Comparison of ENCODE assay signal across 20 cellular contexts in the genomic region with DNA sequence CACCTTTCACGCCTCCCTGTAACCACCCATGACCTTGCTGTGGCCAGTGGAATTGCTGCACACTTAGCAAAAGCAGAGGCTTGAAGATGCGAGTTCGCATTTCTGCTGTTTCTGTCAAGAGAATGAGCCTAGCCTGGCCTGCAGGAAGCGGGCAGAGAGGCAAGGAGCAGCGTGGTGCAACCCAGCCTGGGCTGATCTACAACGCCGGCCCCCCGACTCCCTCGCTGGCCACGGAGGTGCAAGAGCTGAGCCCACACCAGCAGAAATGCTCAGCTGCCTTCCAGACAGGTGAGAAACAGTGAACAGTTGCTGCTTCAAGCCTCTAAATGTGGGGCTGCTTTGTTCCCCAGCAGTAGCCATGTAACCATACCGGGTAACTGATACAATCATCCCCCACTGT.
DNase-seq lines count a peak whose midpoint lies in the region; ATAC-seq and TF ChIP-seq lines count a peak whose summit lies in the region.
"Had no signal": no experiment of that assay in that cellular context is flagged by ENCODE, and none has a peak within 500 bp of the region (broad histone marks: within the 10 kb centered on the region; RNA-seq: fewer than 3 reads in every experiment).

No MANE protein-coding gene starts in this region.

- no peak overlapping the region for H2AFZ ChIP-seq in trophoblast cell (ENCODE audit: insufficient read depth, low read length, poor library complexity)

- peaks cover 29% of the 10 kb centered on the region for H3K9me3 Mint-ChIP-seq in glutamatergic neuron (ENCODE audit: unreplicated experiment)
- H3K9me3 Mint-ChIP-seq: activated T-cell treated with anti-CD3 and anti-CD28 coated beads, Interleukin-2, amount 50 U/mL, for 72 hours; WTC11 had no signal

- no peak overlapping the region for H3K14ac ChIP-seq in trophoblast cell (ENCODE audit: low read length)

- H3K4me1 ChIP-seq in heart right ventricle (peaks cover 22 to 51% (median 45%) of the 10 kb centered on the region in 9 donors), trophoblast cell (ENCODE audit: control insufficient read depth in 1 of 2, insufficient read depth in 2 of 2, low read length in 2 of 2) (peaks cover 5% of the 10 kb centered on the region in 2 experiments)

- no peak overlapping the region for H3K4ac ChIP-seq in trophoblast cell (ENCODE audit: low read depth, low read length)

- H4K91ac ChIP-seq in trophoblast cell (ENCODE audit: low read depth, low read length) = no peak overlapping the region

- no peak overlapping the region for H2BK12ac ChIP-seq in trophoblast cell (ENCODE audit: low read length)

- H4K12ac ChIP-seq in trophoblast cell (ENCODE audit: low read depth, low read length) = no peak overlapping the region

- H3K4me1 Mint-ChIP-seq in glutamatergic neuron (ENCODE audit: low read depth, unreplicated experiment) = peaks cover 46% of the 10 kb centered on the region

- H3K79me1 ChIP-seq in trophoblast cell (ENCODE audit: low read length) = no peaks in the 10 kb centered on the region

- peaks cover 22% of the 10 kb centered on the region for H3K27me3 Mint-ChIP-seq in glutamatergic neuron (ENCODE audit: unreplicated experiment)

- H3K4me2 ChIP-seq in trophoblast cell (ENCODE audit: low read length) = no peak overlapping the region
- H3K4me2 ChIP-seq: smooth muscle cell had no signal

- no peak overlapping the region for H3K9ac ChIP-seq in trophoblast cell (ENCODE audit: low read length)
- H3K9ac ChIP-seq: SK-N-SH had no signal

- ATAC-seq in Right ventricle myocardium inferior (no peak), heart right ventricle (no peak)
- ATAC-seq: activated T-cell treated with anti-CD3 and anti-CD28 coated beads, Interleukin-2, amount 50 U/mL, for 72 hours; body of pancreas; stimulated activated naive CD8-positive, alpha-beta T cell treated with anti-CD3 and anti-CD28 coated beads, Interleukin-15, Interleukin-2, amounts not matched to agents 100 U/mL and 50 U/mL, for 24 hours; WTC11 had no signal

- WGBS in heart right ventricle, 2 donors = 93 to 95% methylated on average over 11 of the region's 11 CpGs
- no CpG with 5 or more reads among the region's 11 CpGs for WGBS in trophoblast cell (ENCODE audit: extremely low coverage, insufficient coverage, insufficient read length)

- H3K79me2 ChIP-seq in trophoblast cell (ENCODE audit: control insufficient read depth, insufficient read depth, low read length, poor library complexity) = no peaks in the 10 kb centered on the region

- no peak overlapping the region for H2AK5ac ChIP-seq in trophoblast cell (ENCODE audit: low read length)

- no peak overlapping the region for H3K4me3 ChIP-seq in heart right ventricle
- no peak overlapping the region for H3K4me3 ChIP-seq in Jurkat, Clone E6-1 (ENCODE audit: low read length)
- H3K4me3 ChIP-seq in trophoblast cell (ENCODE audit: low read depth, low read length) = no peak overlapping the region
- H3K4me3 ChIP-seq: body of pancreas, smooth muscle cell, tibial artery had no signal

- H3K27ac ChIP-seq in heart right ventricle (no peak overlapping the region), substantia nigra (ENCODE audit: low read depth, low read length, poor library complexity, severe bottlenecking) (peak overlapping the region; percentile 51), trophoblast cell (ENCODE audit: low read depth, low read length) (no peak overlapping the region)
- H3K27ac ChIP-seq: body of pancreas, tibial artery had no signal

- TF ChIP-seq CTCF in heart right ventricle (IDR thresholded peaks at IDR 0.05) = no peak
- no peak for TF ChIP-seq CTCF in glutamatergic neuron (IDR thresholded peaks at IDR 0.05; ENCODE audit: partially characterized antibody, unreplicated experiment)

- H3K23ac ChIP-seq in trophoblast cell (ENCODE audit: low read length) = no peak overlapping the region

- peak overlapping the region; percentile 75 for H3K4me3 Mint-ChIP-seq in glutamatergic neuron (ENCODE audit: unreplicated experiment)
- H3K4me3 Mint-ChIP-seq: activated T-cell treated with anti-CD3 and anti-CD28 coated beads, Interleukin-2, amount 50 U/mL, for 72 hours; WTC11 had no signal

- intact Hi-C loops in Right ventricle myocardium inferior (cut with DNase I) = no loop called here
- intact Hi-C loops in heart right ventricle (cut with DNase I) = loop anchor here in 5 of 10 donors (5.0 to 10.0 kb wide), 6 partner anchors 59 to 314 kb away; partner anchors contain the start of gene NCOR2 (in 1 of the 5)

- H3K9me3 ChIP-seq in heart right ventricle = no peaks in the 10 kb centered on the region
- H3K9me3 ChIP-seq in trophoblast cell (ENCODE audit: insufficient read depth, low read depth, low read length) = peaks cover 3% of the 10 kb centered on the region
- H3K9me3 ChIP-seq: body of pancreas, SK-N-SH, tibial artery had no signal

- H3K18ac ChIP-seq in trophoblast cell (ENCODE audit: low read length) = no peak overlapping the region

- no peak overlapping the region for H2BK5ac ChIP-seq in trophoblast cell (ENCODE audit: low read depth, low read length, poor library complexity)

- H3K27me3 ChIP-seq in heart right ventricle (no peaks in the 10 kb centered on the region), trophoblast cell (ENCODE audit: insufficient read depth, low read length) (no peaks in the 10 kb centered on the region)
- H3K27me3 ChIP-seq: body of pancreas, tibial artery had no signal

- H3K27ac Mint-ChIP-seq in glutamatergic neuron (ENCODE audit: unreplicated experiment) = peak overlapping the region; percentile 98
- H3K27ac Mint-ChIP-seq: activated T-cell treated with anti-CD3 and anti-CD28 coated beads, Interleukin-2, amount 50 U/mL, for 72 hours had no signal

- H3K36me3 ChIP-seq in heart right ventricle (peaks cover 0 to 62% (median 8%) of the 10 kb centered on the region in 9 donors), trophoblast cell (ENCODE audit: control insufficient read depth in 1 of 2, insufficient read depth in 2 of 2, low read length in 2 of 2) (peaks cover 30 to 53% of the 10 kb centered on the region in 2 experiments)

- peak; percentile 59 for DNase-seq in Right ventricle myocardium inferior (ENCODE audit: missing footprints)
- no peak for DNase-seq in heart right ventricle
- peak; percentile 21 for DNase-seq in Jurkat, Clone E6-1 (ENCODE audit: low read depth, low spot score)
- no peak for DNase-seq in glutamatergic neuron
- no peak for DNase-seq in substantia nigra (lab: John Stamatoyannopoulos, UW)
- DNase-seq in HuH-7 (ENCODE audit: low spot score) = no peak
- no peak for DNase-seq in trophoblast cell
- DNase-seq in NCI-H82 (lab: John Stamatoyannopoulos, UW) = no peak
- DNase-seq: activated T-cell treated with anti-CD3 and anti-CD28 coated beads, Interleukin-2, amount 50 U/mL, for 72 hours; body of pancreas; DMS79; mammary epithelial cell; NCI-H1417 treated with DMSO at 0.1 percent for 48 hours; NCI-H510A; SK-N-SH; stimulated activated naive CD8-positive, alpha-beta T cell treated with anti-CD3 and anti-CD28 coated beads, Interleukin-15, Interleukin-2, amounts not matched to agents 100 U/mL and 50 U/mL, for 24 hours; T1000 had no signal

- no peak overlapping the region for H2BK120ac ChIP-seq in trophoblast cell (ENCODE audit: insufficient read depth, low read length, poor library complexity)

- H4K8ac ChIP-seq in trophoblast cell (ENCODE audit: low read depth, low read length) = no peak overlapping the region

- H3K36me3 Mint-ChIP-seq in glutamatergic neuron (ENCODE audit: unreplicated experiment) = peaks cover 4% of the 10 kb centered on the region

Comparison
In these comparisons a context has a peak if more than half of its experiments do, and no peak if none do; other contexts are left out.
1. DNase-seq: peak in Right ventricle myocardium inferior (single experiment) and Jurkat, Clone E6-1 (single experiment); none in heart right ventricle (0 of 2), glutamatergic neuron (single experiment), substantia nigra (0 of 49), HuH-7 (single experiment), trophoblast cell (0 of 2) and NCI-H82 (single experiment).